In the genomic region with DNA sequence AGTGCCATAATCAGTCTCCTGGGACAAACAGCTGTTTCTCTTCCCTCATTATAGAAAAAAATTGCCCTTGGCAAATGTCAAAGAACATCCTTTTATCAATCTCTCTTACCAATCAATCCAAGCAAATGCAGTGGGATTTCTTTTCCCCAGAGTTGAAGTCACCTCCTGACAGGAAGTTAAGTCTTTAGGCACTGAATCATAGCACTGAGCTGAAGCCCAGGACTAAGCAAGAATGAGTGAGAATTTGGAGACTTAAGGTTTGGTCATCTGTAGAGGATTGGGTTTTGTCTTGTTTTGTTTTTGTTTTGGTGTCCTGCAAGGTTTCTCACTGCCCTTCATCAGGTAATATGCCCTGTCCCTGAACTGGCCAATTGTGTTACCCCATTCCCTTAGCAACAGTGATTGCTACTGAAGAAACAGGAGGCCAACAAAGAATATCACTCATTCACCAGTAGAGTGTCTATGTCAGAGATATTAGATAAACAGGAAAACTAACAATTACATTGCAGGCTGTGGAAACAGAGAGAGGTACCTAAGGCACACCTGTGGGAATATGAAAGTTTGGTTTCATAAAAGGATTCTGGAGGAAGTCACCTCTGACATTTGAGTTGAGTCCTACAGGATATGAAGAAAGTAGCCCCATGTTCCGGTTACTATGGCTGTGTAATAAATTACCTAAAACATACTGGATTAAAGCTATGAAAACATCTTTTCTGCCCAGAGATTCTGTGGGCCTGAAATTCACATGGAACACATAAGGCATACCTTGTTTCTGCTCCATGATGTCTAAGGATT, we compare ENCODE assay signal across 27 cellular contexts. TPM values are rescaled to one million over a fixed set of nuclear protein-coding genes. Genes with fewer than 3 reads are reported as not detected.
DNase-seq lines count a peak whose midpoint lies in the region; TF ChIP-seq lines count a peak whose summit lies in the region.
"Had no signal": no experiment of that assay in that cellular context is flagged by ENCODE, and none has a peak within 500 bp of the region (broad histone marks: within the 10 kb centered on the region; RNA-seq: fewer than 3 reads in every experiment).

No MANE protein-coding gene starts in this region.

- no peak for TF ChIP-seq CTCF in osteoblast (IDR thresholded peaks at IDR 0.05; ENCODE audit: extremely low read depth, low read depth, low read length)

- peak overlapping the region; percentile 34 for H2AFZ ChIP-seq in osteoblast (ENCODE audit: low read length)

- no peaks in the 10 kb centered on the region for H3K4me1 ChIP-seq in osteoblast (ENCODE audit: insufficient read depth, low read length)

- no peak overlapping the region for H3K4me3 ChIP-seq in osteoblast (ENCODE audit: insufficient read depth, low read length)
- H3K4me3 ChIP-seq: K562 had no signal

- no peaks in the 10 kb centered on the region for H3K9me3 ChIP-seq in osteoblast (ENCODE audit: low read depth, low read length)

- peaks cover 2% of the 10 kb centered on the region for H3K79me2 ChIP-seq in osteoblast (ENCODE audit: insufficient read depth, low read length)

- DNase-seq in NCI-H2171 treated with DMSO at 0.1 percent for 48 hours (lab: John Stamatoyannopoulos, UW) (peak; percentile 9), NCI-H2171 (lab: John Stamatoyannopoulos, UW) (no peak), SW 1271 (lab: John Stamatoyannopoulos, UW) (peak; percentile 3 to 13), fibroblast of peridontal ligament (ENCODE audit: extremely low read depth) (peak; percentile 7), osteoblast (ENCODE audit: insufficient read length, low spot score, missing footprints) (no peak), NCI-H2081 (lab: John Stamatoyannopoulos, UW) (no peak), kidney glomerular epithelial cell (lab: John Stamatoyannopoulos, UW) (no peak), middle frontal gyrus (ENCODE audit: extremely low spot score, low spot score) (no peak)
- DNase-seq: activated CD4-positive, alpha-beta memory T cell treated with anti-CD3 and anti-CD28 coated beads for 36 hours; activated CD4-positive, CD25-positive, alpha-beta regulatory T cell; activated effector memory CD4-positive, alpha-beta T cell treated with anti-CD3 and anti-CD28 coated beads, Interleukin-2, amount 50 U/mL, for 16 hours; amniotic stem cell; caudate nucleus; glutamatergic neuron; left ventricle myocardium superior; NCI-H82; occipital lobe; right cardiac atrium; stimulated activated CD8-positive, alpha-beta memory T cell treated with anti-CD3 and anti-CD28 coated beads, Interleukin-4, amount 100 ng/mL, for 48 hours; substantia nigra; T-helper 9 cell had no signal

- H4K20me1 ChIP-seq in osteoblast (ENCODE audit: insufficient read depth, low read length): no peaks in the 10 kb centered on the region

- no peak overlapping the region for H3K4me2 ChIP-seq in osteoblast (ENCODE audit: insufficient read depth, low read length)

- no peaks in the 10 kb centered on the region for H3K27me3 ChIP-seq in osteoblast (ENCODE audit: insufficient read depth, low read length)

- no peaks in the 10 kb centered on the region for H3K36me3 ChIP-seq in osteoblast (ENCODE audit: insufficient read depth, low read length)

- H3K27ac ChIP-seq in osteoblast (ENCODE audit: low read depth, low read length): no peak overlapping the region
- H3K27ac ChIP-seq: 22Rv1 had no signal

RNA-seq across cellular contexts. Expression of a gene that starts 4.5 kb away (rescaled TPM):
- total RNA-seq in osteoblast: 2.2 and 4.1 TPM in 2 replicates

RNA-seq across cellular contexts. Expression of a gene that starts 17.1 kb away (rescaled TPM):
- not detected in 2 replicates for total RNA-seq in osteoblast
- total RNA-seq: activated CD4-positive, alpha-beta memory T cell treated with anti-CD3 and anti-CD28 coated beads for 36 hours; B cell; esophagus mucosa; K562; left ventricle myocardium superior; occipital lobe; right cardiac atrium; SK-MEL-5; urinary bladder had no signal

Comparison
In these comparisons a context has a peak if more than half of its experiments do, and no peak if none do; other contexts are left out.
1. DNase-seq: peak in NCI-H2171 treated with DMSO at 0.1 percent for 48 hours (single experiment), SW 1271 (2 of 2) and fibroblast of peridontal ligament (single experiment); none in NCI-H2171 (single experiment), osteoblast (single experiment), NCI-H2081 (0 of 2), kidney glomerular epithelial cell (single experiment) and middle frontal gyrus (single experiment).